8 cellular contexts compared by ENCODE assay signal in genomic region chr17:17783825-17784598, GRCh38. TPM values are rescaled to one million over a fixed set of nuclear protein-coding genes. Genes with fewer than 3 reads are reported as not detected.
DNase-seq lines count a peak whose midpoint lies in the region; ATAC-seq, FAIRE-seq and TF ChIP-seq lines count a peak whose summit lies in the region.

No MANE protein-coding gene starts in this region.

- no peak overlapping the region for H3K14ac ChIP-seq in H9 (ENCODE audit: insufficient read depth, low read length)

- peak overlapping the region; percentile 67 to 87 for H3K4me3 Mint-ChIP-seq in H9

- no peak overlapping the region for H2BK12ac ChIP-seq in H9 (ENCODE audit: insufficient read length, low read depth, low read length)

- POLR2A ChIA-PET in HepG2 (lab: Yijun Ruan, JAX): no interaction called here

- TF ChIP-seq RAD21 in HepG2 (CRISPR knock-in tag; IDR thresholded peaks at IDR 0.05): no peak

- H4K8ac ChIP-seq in H9 (replicated peaks; ENCODE audit: insufficient read length, low read depth, low read length): no peak overlapping the region

- intact Hi-C loops in HepG2 (cut with micrococcal nuclease; ENCODE audit: unreplicated experiment): no loop called here

- H3K4me1 Mint-ChIP-seq in H9: peaks cover 31 to 61% of the 10 kb centered on the region in 2 experiments

- H3K36me3 Mint-ChIP-seq in H9 (ENCODE audit: insufficient read depth in 1 of 3, low read depth in 3 of 3): no peaks in the 10 kb centered on the region; a peak in 1 of 7 replicates

- ATAC-seq in HepG2: no peak
- no peak for ATAC-seq in stimulated activated naive CD8-positive, alpha-beta T cell treated with anti-CD3 and anti-CD28 coated beads, Interleukin-15, Interleukin-2, amounts not matched to agents 100 U/mL and 50 U/mL, for 24 hours
- ATAC-seq in HG02588 (IDR thresholded peaks at IDR 0.05; ENCODE audit: unreplicated experiment): no peak

- no peak overlapping the region for H3K18ac ChIP-seq in H9 (ENCODE audit: insufficient read length, low read depth, low read length)

- H3F3A ChIP-seq in OCI-LY1 (ENCODE audit: insufficient read depth, low read length): no peaks in the 10 kb centered on the region

- H3K36me3 ChIP-seq in BLaER1 (no peaks in the 10 kb centered on the region), OCI-LY1 (ENCODE audit: insufficient read depth, low read length) (no peaks in the 10 kb centered on the region), HepG2 (replicated peaks in 1 of 2; ENCODE audit: control insufficient read depth in 1 of 2, insufficient read depth in 2 of 2, low read length in 2 of 2) (no peaks in the 10 kb centered on the region)

- WGBS in H9 (ENCODE audit: extremely low coverage, insufficient read length, low lambda C conversion rate): no CpG with 5 or more reads among the region's 35 CpGs
- 85% methylated on average over 32 of the region's 35 CpGs for WGBS in HepG2 (ENCODE audit: low lambda C conversion rate)

- no peak overlapping the region for H2AFZ ChIP-seq in H9 (ENCODE audit: low read length)
- no peak overlapping the region for H2AFZ ChIP-seq in OCI-LY1 (ENCODE audit: low read length)
- no peak overlapping the region for H2AFZ ChIP-seq in HepG2 (ENCODE audit: low read length)

- H3K79me1 ChIP-seq in H9 (ENCODE audit: insufficient read depth, low read depth, low read length, poor library complexity, severe bottlenecking): no peaks in the 10 kb centered on the region

- H3K9me2 ChIP-seq in OCI-LY1 (ENCODE audit: low read depth, low read length): no peaks in the 10 kb centered on the region

- H3K23me2 ChIP-seq in H9 (ENCODE audit: insufficient read length, low read depth, low read length, poor library complexity, severe bottlenecking): peaks cover 26% of the 10 kb centered on the region

- H4K91ac ChIP-seq in H9 (ENCODE audit: insufficient read length, low read depth, low read length): no peak overlapping the region

- no peak overlapping the region for H2AK5ac ChIP-seq in H9 (ENCODE audit: insufficient read length, low read length)

- BruUV-seq in HepG2 (replicated peaks; lab: Mats Ljungman, UMichigan): no TSS peak

- in situ Hi-C loops in HepG2 (cut with HindIII; ENCODE audit: extremely low pct_ligation_motif_present, low pct_unique_long_range_greater_than_20kb): no loop called here

- no peak for TF ChIP-seq CTCF in H9 (conservative IDR thresholded peaks at IDR 0.05)
- TF ChIP-seq CTCF in OCI-LY1 (IDR thresholded peaks at IDR 0.05; ENCODE audit: low read length): no peak
- TF ChIP-seq CTCF in HepG2 (CRISPR knock-in tag; IDR thresholded peaks at IDR 0.05): no peak

- H3K27me3 ChIP-seq in BLaER1: no peaks in the 10 kb centered on the region
- H3K27me3 ChIP-seq in H9 (ENCODE audit: insufficient read depth, low read length): no peaks in the 10 kb centered on the region; the same call in 1 of the 2 replicates
- H3K27me3 ChIP-seq in OCI-LY1 (ENCODE audit: insufficient read depth, low read length): peaks cover 8% of the 10 kb centered on the region; the same call in 1 of the 2 replicates
- no peaks in the 10 kb centered on the region for H3K27me3 ChIP-seq in HepG2 (ENCODE audit: control insufficient read depth in 1 of 2, insufficient read depth in 2 of 2, low read length in 2 of 2)

- DNase-seq in H9 (peak; percentile 67), cerebellum (ENCODE audit: low spot score) (peak; percentile 58), HepG2 (ENCODE audit: low spot score) (no peak), NCI-H510A (lab: John Stamatoyannopoulos, UW) (no peak)
- DNase-seq in stimulated activated naive CD8-positive, alpha-beta T cell treated with anti-CD3 and anti-CD28 coated beads, Interleukin-15, Interleukin-2, amounts not matched to agents 100 U/mL and 50 U/mL, for 24 hours: peak; percentile 36

- H2BK15ac ChIP-seq in H9 (ENCODE audit: low read depth, low read length): no peak overlapping the region

- TF ChIP-seq EP300 in HepG2 (IDR thresholded peaks at IDR 0.05; ENCODE audit: low read depth in 2 of 2, low read length in 2 of 2) (no peak), HepG2 (CRISPR knock-in tag; IDR thresholded peaks at IDR 0.05; ENCODE audit: borderline replicate concordance) (no peak)

- peak overlapping the region in 1 of 3 experiments; percentile 52; a peak in 1 of 7 replicates for H3K27ac Mint-ChIP-seq in H9

- H3K4me1 ChIP-seq in BLaER1 (peaks cover 83% of the 10 kb centered on the region), H9 (ENCODE audit: insufficient read depth, low read length) (no peaks in the 10 kb centered on the region), OCI-LY1 (ENCODE audit: insufficient read depth, low read length, severe bottlenecking) (peaks cover 30% of the 10 kb centered on the region), HepG2 (ENCODE audit: insufficient read depth, low read length) (peaks cover 68% of the 10 kb centered on the region)

- H3K4ac ChIP-seq in H9 (ENCODE audit: low read depth, low read length): no peak overlapping the region

- H3K27ac ChIP-seq in BLaER1: peak overlapping the region; percentile 67
- no peak overlapping the region for H3K27ac ChIP-seq in H9 (ENCODE audit: insufficient read length, low read depth, low read length)
- no peak overlapping the region for H3K27ac ChIP-seq in OCI-LY1 (ENCODE audit: low read depth, low read length, poor library complexity, severe bottlenecking)
- H3K27ac ChIP-seq in HepG2 (ENCODE audit: extremely low read length, insufficient read depth, low read length): no peak overlapping the region

- H3K9me3 ChIP-seq in BLaER1: no peaks in the 10 kb centered on the region
- no peaks in the 10 kb centered on the region for H3K9me3 ChIP-seq in H9 (ENCODE audit: control insufficient read depth, low read depth, low read length)
- no peaks in the 10 kb centered on the region for H3K9me3 ChIP-seq in OCI-LY1 (ENCODE audit: low read length)
- H3K9me3 ChIP-seq in HepG2 (ENCODE audit: low read length): no peaks in the 10 kb centered on the region

- H3K4me2 ChIP-seq in BLaER1 (peak overlapping the region; percentile 99), H9 (ENCODE audit: insufficient read depth, insufficient read length, low read length) (peak overlapping the region; percentile 90), OCI-LY1 (ENCODE audit: low read length) (peak overlapping the region; percentile 61), HepG2 (ENCODE audit: low read depth, low read length) (peak overlapping the region; percentile 79)

- no peak overlapping the region for H2BK20ac ChIP-seq in H9 (ENCODE audit: low read depth, low read length, poor library complexity, severe bottlenecking)

- no peak overlapping the region for H2BK5ac ChIP-seq in H9 (ENCODE audit: insufficient read length, low read length)

- H3K23ac ChIP-seq in H9 (ENCODE audit: insufficient read length, low read depth, low read length): no peak overlapping the region

- peaks cover 68% of the 10 kb centered on the region for H3K27me3 Mint-ChIP-seq in H9 (ENCODE audit: low read depth)

- FAIRE-seq in HepG2 (lab: Jason Lieb, UNC): no peak

- CTCF ChIA-PET in HepG2 (lab: Yijun Ruan, JAX; ENCODE audit: low intra/inter-chr PET ratio, low total read pairs): no interaction called here

- H3T11ph ChIP-seq in H9 (ENCODE audit: low read length): no peak overlapping the region

- H4K20me1 ChIP-seq in BLaER1 (peaks cover 99% of the 10 kb centered on the region), H9 (ENCODE audit: control insufficient read depth, insufficient read depth, insufficient read length) (peaks cover 4% of the 10 kb centered on the region), OCI-LY1 (ENCODE audit: insufficient read depth, low read length) (no peaks in the 10 kb centered on the region), HepG2 (ENCODE audit: insufficient read depth, low read length) (peaks cover 41% of the 10 kb centered on the region; the same call in 1 of the 2 replicates)

- H3K56ac ChIP-seq in H9 (ENCODE audit: insufficient read length, low read depth, low read length): no peak overlapping the region

- H2BK120ac ChIP-seq in H9 (ENCODE audit: low read depth, low read length, poor library complexity, severe bottlenecking): no peak overlapping the region

- peak overlapping the region; percentile 75 for H3K9ac ChIP-seq in BLaER1
- no peak overlapping the region for H3K9ac ChIP-seq in H9 (ENCODE audit: extremely low read depth, insufficient read length, low read length)
- no peak overlapping the region for H3K9ac ChIP-seq in OCI-LY1 (ENCODE audit: low read length)
- no peak overlapping the region for H3K9ac ChIP-seq in HepG2 (ENCODE audit: insufficient read depth, low read depth, low read length)

- peak overlapping the region; percentile 71 for H3K4me3 ChIP-seq in BLaER1
- peak overlapping the region; percentile 48 for H3K4me3 ChIP-seq in OCI-LY1 (ENCODE audit: low read depth, low read length, poor library complexity, severe bottlenecking)
- peak overlapping the region; percentile 60 to 74 (median 64); a peak in 3 of 6 replicates for H3K4me3 ChIP-seq in HepG2 (replicated peaks in 1 of 3; ENCODE audit: insufficient read depth in 1 of 3, low read depth in 2 of 3, low read length in 3 of 3)

- H3K79me2 ChIP-seq in H9 (ENCODE audit: insufficient read depth, low read length) (no peaks in the 10 kb centered on the region), OCI-LY1 (ENCODE audit: insufficient read depth, low read length) (no peaks in the 10 kb centered on the region), HepG2 (ENCODE audit: insufficient read depth, low read length) (peaks cover 3% of the 10 kb centered on the region)

- H3K9me3 Mint-ChIP-seq in H9: no peaks in the 10 kb centered on the region; a peak in 1 of 5 replicates

- H4K5ac ChIP-seq in H9 (ENCODE audit: insufficient read length, low read depth, low read length): no peak overlapping the region

- no peak for TF ChIP-seq POLR2A in HepG2 (IDR thresholded peaks at IDR 0.05; ENCODE audit: insufficient read depth in 1 of 2, low read depth in 2 of 2, low read length in 2 of 2)

RNA-seq across cellular contexts. Expression of gene SREBF1, which starts 52.8 kb away (rescaled TPM):
- total RNA-seq in H9 (2021): 76.2 and 81.9 TPM in 2 replicates
- 11.8 TPM for total RNA-seq in cerebellum
- 12.6 and 34.3 TPM in 2 replicates for total RNA-seq in HepG2 (2016; rRNA removed; fragmentation: Illumina TruSeq; extraction: Trizol)
- 17.8 and 21.9 TPM in 2 replicates for total RNA-seq in HepG2 (2016; cell fraction: cytosol; rRNA removed; fragmentation: Illumina TruSeq; extraction: Trizol; ENCODE audit: low read depth)
- 11.7 and 40.3 TPM in 2 replicates for total RNA-seq in HepG2 (2016; cell fraction: insoluble cytoplasmic fraction; rRNA removed; fragmentation: Illumina TruSeq; extraction: Trizol)
- 12.6 and 16.8 TPM in 2 replicates for total RNA-seq in HepG2 (2016; cell fraction: membrane; rRNA removed; fragmentation: Illumina TruSeq; extraction: Trizol)
- 53.2 and 57.7 TPM in 2 replicates for total RNA-seq in HepG2 (2016; cell fraction: nucleus; rRNA removed; fragmentation: Illumina TruSeq; extraction: Trizol)
- polyA plus RNA-seq in HepG2 (2011; rRNA removed): 38.0 and 57.5 TPM in 2 replicates
- 16.6 and 23.2 TPM in 2 replicates for polyA plus RNA-seq in HepG2 (2011; cell fraction: cytosol; rRNA removed)
- polyA plus RNA-seq in HepG2 (2011; cell fraction: nucleus; rRNA removed): 385 and 409 TPM in 2 replicates
- polyA plus RNA-seq in HepG2 (2012): 60.2 and 60.8 TPM in 2 replicates
- polyA plus RNA-seq in HepG2 (2016; cell fraction: cytosol; fragmentation: Illumina TruSeq; extraction: Trizol; ENCODE audit: low read depth): 3.6 and 4.8 TPM in 2 replicates
- 11.3 and 14.1 TPM in 2 replicates for polyA plus RNA-seq in HepG2 (2016; cell fraction: insoluble cytoplasmic fraction; fragmentation: Illumina TruSeq; extraction: Trizol; ENCODE audit: low read depth)
- 7.4 and 8.0 TPM in 2 replicates for polyA plus RNA-seq in HepG2 (2016; cell fraction: membrane; fragmentation: Illumina TruSeq; extraction: Trizol; ENCODE audit: low read depth)
- polyA plus RNA-seq in HepG2 (2016; cell fraction: nucleus; fragmentation: Illumina TruSeq; extraction: Trizol; ENCODE audit: insufficient read depth, low read depth): 156 and 162 TPM in 2 replicates
- 70.2 and 130 TPM in 2 replicates for polyA minus RNA-seq in HepG2 (2011; rRNA and poly(A)+ RNA removed; ENCODE audit: low replicate concordance)
- 35.3 and 56.1 TPM in 2 replicates for polyA minus RNA-seq in HepG2 (2011; cell fraction: cytosol; rRNA and poly(A)+ RNA removed)
- polyA minus RNA-seq in HepG2 (2011; cell fraction: nucleus; rRNA and poly(A)+ RNA removed): 93.2 and 119 TPM in 2 replicates

Comparison
In these comparisons a context has a peak if more than half of its experiments do, and no peak if none do; other contexts are left out.
1. DNase-seq: peak in H9 (single experiment), cerebellum (single experiment) and stimulated activated naive CD8-positive, alpha-beta T cell treated with anti-CD3 and anti-CD28 coated beads, Interleukin-15, Interleukin-2, amounts not matched to agents 100 U/mL and 50 U/mL, for 24 hours (single experiment); none in HepG2 (single experiment) and NCI-H510A (single experiment).
2. Peak in every context shown above with its lines, with median percentiles within 50 percentile points of each other: H3K4me2 ChIP-seq and H3K4me3 ChIP-seq.